Comparison of ENCODE assay signal across 8 cellular contexts in the genomic region with DNA sequence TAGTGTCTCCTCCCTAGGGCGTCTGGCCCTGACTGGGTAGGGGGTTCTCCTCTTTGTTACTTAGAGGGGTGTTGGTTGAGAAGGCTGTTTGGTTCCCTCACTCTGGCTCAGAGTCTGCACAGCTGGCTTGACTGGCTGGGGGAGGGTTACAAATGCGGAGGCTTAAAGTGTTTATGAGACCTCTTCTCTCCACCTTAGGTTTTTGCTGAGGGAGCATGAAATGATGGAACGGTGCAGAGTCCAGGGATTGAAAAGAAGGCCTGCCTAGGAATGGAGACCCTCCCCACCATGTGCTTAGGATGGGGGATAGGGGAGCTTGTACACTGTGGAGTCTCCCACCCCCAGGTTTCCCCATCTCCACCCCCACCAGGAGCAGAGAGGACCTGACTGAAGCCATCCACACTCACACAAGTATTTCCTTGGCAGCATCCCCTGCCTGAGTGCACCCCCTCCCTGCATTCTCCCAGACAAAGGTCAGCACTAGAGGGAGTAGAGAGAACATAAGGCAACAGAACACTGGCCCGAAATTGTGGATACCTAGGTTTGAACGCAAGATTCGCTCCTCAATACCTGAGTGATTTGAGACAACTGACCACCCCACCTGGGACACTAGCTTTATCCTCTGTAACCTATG. TPM values are rescaled to one million over a fixed set of nuclear protein-coding genes. Genes with fewer than 3 reads are reported as not detected.
DNase-seq lines count a peak whose midpoint lies in the region; ATAC-seq and TF ChIP-seq lines count a peak whose summit lies in the region.

No MANE protein-coding gene starts in this region.

- TF ChIP-seq CTCF in fibroblast of villous mesenchyme (IDR thresholded peaks at IDR 0.05; ENCODE audit: insufficient read depth, low read depth, low read length) = peak; percentile 38

- DNase-seq in ELF-1 (ENCODE audit: low read depth, low spot score) (peak; percentile 62), SK-N-DZ (ENCODE audit: low spot score) (peak; percentile 70), fibroblast of villous mesenchyme (ENCODE audit: low read depth) (peak; percentile 78), pons (ENCODE audit: low spot score) (peak; percentile 34), SKM-1 treated with dmso at 0.1 percent for 144 hours (lab: John Stamatoyannopoulos, UW; ENCODE audit: unreplicated experiment) (no peak)
- no peak for DNase-seq in activated CD4-positive, alpha-beta T cell treated with anti-CD3 and anti-CD28 coated beads for 48 hours

- peak overlapping the region; percentile 73 for H3K4me3 ChIP-seq in fibroblast of villous mesenchyme (ENCODE audit: low read depth, low read length)

- no peak for ATAC-seq in GM18505 (IDR thresholded peaks at IDR 0.05; ENCODE audit: unreplicated experiment)
- ATAC-seq in esophagus mucosa = no peak

- no peak for TF ChIP-seq POLR2A in GM18505 (IDR thresholded peaks at IDR 0.05; ENCODE audit: borderline replicate concordance, extremely low read depth, insufficient read depth, insufficient read length)

RNA-seq across cellular contexts. Expression of a gene that starts 1.7 kb away (rescaled TPM):
- 61.6 and 73.8 TPM in 2 replicates for polyA plus RNA-seq in SK-N-DZ (2014; cell fraction: cytosol; rRNA removed)
- 187 and 202 TPM in 2 replicates for polyA plus RNA-seq in SK-N-DZ (2014; cell fraction: nucleus; rRNA removed)
- 53.8 and 56.1 TPM in 2 replicates for total RNA-seq in fibroblast of villous mesenchyme
- total RNA-seq in esophagus mucosa = 28.9 TPM

RNA-seq across cellular contexts. Expression of a gene that starts 11.0 kb away (rescaled TPM):
- polyA plus RNA-seq in SK-N-DZ (2014; cell fraction: cytosol; rRNA removed) = 27.8 and 39.6 TPM in 2 replicates
- polyA plus RNA-seq in SK-N-DZ (2014; cell fraction: nucleus; rRNA removed) = 51.7 and 69.3 TPM in 2 replicates
- 23.5 and 28.5 TPM in 2 replicates for total RNA-seq in fibroblast of villous mesenchyme
- total RNA-seq in esophagus mucosa = 27.4 TPM

RNA-seq across cellular contexts. Expression of a gene that starts 30.3 kb away (rescaled TPM):
- polyA plus RNA-seq in SK-N-DZ (2014; cell fraction: cytosol; rRNA removed) = 108 and 127 TPM in 2 replicates
- polyA plus RNA-seq in SK-N-DZ (2014; cell fraction: nucleus; rRNA removed) = 66.8 and 109 TPM in 2 replicates
- 22.2 and 30.7 TPM in 2 replicates for total RNA-seq in fibroblast of villous mesenchyme
- total RNA-seq in esophagus mucosa = 57.5 TPM

RNA-seq across cellular contexts. Expression of a gene that starts 56.7 kb away (rescaled TPM):
- polyA plus RNA-seq in SK-N-DZ (2014; cell fraction: cytosol; rRNA removed) = 22.2 and 23.3 TPM in 2 replicates
- polyA plus RNA-seq in SK-N-DZ (2014; cell fraction: nucleus; rRNA removed) = 11.3 and 15.6 TPM in 2 replicates
- total RNA-seq in fibroblast of villous mesenchyme (34.1 and 34.8 TPM in 2 replicates), esophagus mucosa (14.2 TPM)

Comparison
In these comparisons a context has a peak if more than half of its experiments do, and no peak if none do; other contexts are left out.
1. DNase-seq: peak in ELF-1 (single experiment), SK-N-DZ (single experiment), fibroblast of villous mesenchyme (single experiment) and pons (single experiment); none in SKM-1 treated with dmso at 0.1 percent for 144 hours (single experiment) and activated CD4-positive, alpha-beta T cell treated with anti-CD3 and anti-CD28 coated beads for 48 hours (single experiment).